18 cellular contexts compared by ENCODE assay signal in the genomic region with DNA sequence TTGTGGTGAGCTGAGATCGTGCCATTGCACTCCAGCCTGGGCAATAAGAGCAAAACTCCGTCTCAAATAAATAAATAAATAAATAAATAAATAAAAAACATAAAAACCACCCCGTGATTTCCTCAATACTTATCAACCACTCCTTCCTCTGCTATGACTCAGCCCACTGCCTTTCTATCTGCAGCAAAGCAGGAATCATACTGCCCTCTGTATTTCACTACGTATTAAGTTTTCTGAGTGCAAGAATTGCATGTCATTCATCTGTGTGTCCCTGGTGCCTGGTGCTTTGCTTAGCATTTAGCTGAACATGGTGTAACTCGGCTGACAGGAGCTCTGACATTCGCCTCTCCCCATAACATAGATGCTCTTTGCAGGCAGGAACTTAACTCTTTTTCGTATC.
"Had no signal": no experiment of that assay in that cellular context is flagged by ENCODE, and none has a peak within 500 bp of the region (broad histone marks: within the 10 kb centered on the region; RNA-seq: fewer than 3 reads in every experiment).

No MANE protein-coding gene starts in this region.

- H3K4me3 Mint-ChIP-seq: activated T-cell treated with anti-CD3 and anti-CD28 coated beads, Interleukin-2, amount 50 U/mL, for 24 hours; brain; natural killer cell; stimulated activated naive B cell treated with anti-CD40 and anti-IgM and Interleukin-4, amounts not matched to agents 10 μg/mL and 1 μg/mL and 100 μg/mL, for 72 hours; T-cell had no signal

- H3K9me3 Mint-ChIP-seq: activated naive CD4-positive, alpha-beta T cell treated with anti-CD3 and anti-CD28 coated beads, Interleukin-2, amount 50 U/mL, for 72 hours; activated T-cell treated with anti-CD3 and anti-CD28 coated beads, Interleukin-2, amount 50 U/mL, for 24 hours; brain; natural killer cell; stimulated activated naive B cell treated with anti-CD40 and anti-IgM and Interleukin-4, amounts not matched to agents 10 μg/mL and 1 μg/mL and 100 μg/mL, for 72 hours; T-cell had no signal

- DNase-seq: activated effector memory CD4-positive, alpha-beta T cell treated with Interleukin-2 at 50 U/mL for 16 hours; activated T-cell treated with anti-CD3 and anti-CD28 coated beads, Interleukin-2, amount 50 U/mL, for 24 hours; amygdala; hippocampal formation; kidney glomerular epithelial cell; natural killer cell; occipital lobe; right cardiac atrium; spleen; stimulated activated CD4-positive, alpha-beta T cell treated with anti-CD3 and anti-CD28 coated beads, Interleukin-1b, Interleukin-23, amount 100 ng/mL, for 48 hours; stimulated activated naive B cell treated with anti-CD40 and anti-IgM and Interleukin-4, amounts not matched to agents 10 μg/mL and 1 μg/mL and 100 μg/mL, for 72 hours; substantia nigra; T-cell; transverse colon had no signal

- H3K9me3 ChIP-seq: spleen, transverse colon had no signal

- H3K4me3 ChIP-seq: lung, spleen, transverse colon had no signal

- H3K27me3 Mint-ChIP-seq: activated T-cell treated with anti-CD3 and anti-CD28 coated beads, Interleukin-2, amount 50 U/mL, for 24 hours; brain; progenitor cell of endocrine pancreas; stimulated activated naive B cell treated with anti-CD40 and anti-IgM and Interleukin-4, amounts not matched to agents 10 μg/mL and 1 μg/mL and 100 μg/mL, for 72 hours; T-cell had no signal

- H3K27ac ChIP-seq: transverse colon had no signal

- H3K27me3 ChIP-seq: spleen, transverse colon had no signal

- ATAC-seq: activated naive CD4-positive, alpha-beta T cell treated with anti-CD3 and anti-CD28 coated beads, Interleukin-2, amount 50 U/mL, for 72 hours; right cardiac atrium; stimulated activated naive B cell treated with anti-CD40 and anti-IgM and Interleukin-4, amounts not matched to agents 10 μg/mL and 1 μg/mL and 100 μg/mL, for 72 hours; T-cell had no signal

- H3K4me1 Mint-ChIP-seq: brain had no signal

- H3K27ac Mint-ChIP-seq: activated T-cell treated with anti-CD3 and anti-CD28 coated beads, Interleukin-2, amount 50 U/mL, for 24 hours; brain; natural killer cell; stimulated activated naive B cell treated with anti-CD40 and anti-IgM and Interleukin-4, amounts not matched to agents 10 μg/mL and 1 μg/mL and 100 μg/mL, for 72 hours; T-cell had no signal
